ENCODE assay signal across 2 cellular contexts in the genomic region with DNA sequence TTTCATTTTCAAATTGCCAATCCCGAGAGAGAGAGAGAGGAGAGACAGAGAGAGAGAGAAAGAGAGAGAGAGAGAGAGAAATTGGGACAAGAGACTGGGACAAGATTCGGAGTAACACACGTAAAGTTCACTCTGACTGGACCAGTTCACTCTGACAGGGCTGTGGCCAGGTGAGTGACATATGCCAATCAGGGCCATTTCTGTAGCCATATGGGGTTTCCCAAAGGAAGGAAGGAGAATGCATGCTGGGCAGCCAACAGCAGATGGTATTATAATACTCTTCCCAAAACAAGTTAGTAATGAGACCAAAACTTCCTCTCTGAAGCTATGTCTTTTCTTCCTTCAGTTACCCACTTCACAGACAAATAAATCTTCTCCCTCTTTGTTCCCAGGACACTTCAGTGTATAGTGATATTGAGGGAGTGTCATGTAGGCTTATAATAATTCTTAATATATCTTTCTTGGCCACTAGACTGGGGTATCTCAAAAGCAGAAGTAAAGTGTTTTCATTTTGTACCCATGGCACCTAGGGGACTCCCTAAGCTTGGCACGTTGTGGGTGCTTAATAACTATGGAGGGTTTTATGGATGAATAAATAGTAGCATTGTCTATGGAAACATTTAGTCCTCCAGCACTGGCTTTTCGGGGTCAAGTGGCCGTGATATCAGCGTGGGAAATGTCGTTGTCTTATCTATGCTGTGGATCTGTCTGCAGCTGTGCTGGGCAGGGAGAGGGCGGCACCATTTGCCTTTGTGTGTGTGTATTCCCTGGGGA.
TF ChIP-seq lines count a peak whose summit lies in the region.

No MANE protein-coding gene starts in this region.

TF ChIP-seq in SK-N-SH, 30 proteins besides CTCF, POLR2A, EP300 and RAD21 (continued from another document):
- no peak for TF ChIP-seq ZBTB33 (IDR thresholded peaks at IDR 0.05; ENCODE audit: borderline replicate concordance, low read depth)
- no peak for TF ChIP-seq TEAD4 (IDR thresholded peaks at IDR 0.05; ENCODE audit: borderline replicate concordance, insufficient read depth)
- TF ChIP-seq FOXM1 (IDR thresholded peaks at IDR 0.05; ENCODE audit: low read depth): no peak
- no peak for TF ChIP-seq FOSL2 (IDR thresholded peaks at IDR 0.05; ENCODE audit: borderline replicate concordance, low read depth)
- no peak for TF ChIP-seq ELF1 (IDR thresholded peaks at IDR 0.05)
- TF ChIP-seq, protein P1, sequence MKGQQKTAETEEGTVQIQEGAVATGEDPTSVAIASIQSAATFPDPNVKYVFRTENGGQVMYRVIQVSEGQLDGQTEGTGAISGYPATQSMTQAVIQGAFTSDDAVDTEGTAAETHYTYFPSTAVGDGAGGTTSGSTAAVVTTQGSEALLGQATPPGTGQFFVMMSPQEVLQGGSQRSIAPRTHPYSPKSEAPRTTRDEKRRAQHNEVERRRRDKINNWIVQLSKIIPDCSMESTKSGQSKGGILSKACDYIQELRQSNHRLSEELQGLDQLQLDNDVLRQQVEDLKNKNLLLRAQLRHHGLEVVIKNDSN (IDR thresholded peaks at IDR 0.05; ENCODE audit: borderline replicate concordance, low read depth): no peak
- TF ChIP-seq TAF1 (IDR thresholded peaks at IDR 0.05; ENCODE audit: borderline replicate concordance, low read depth, low read length): no peak
- no peak for TF ChIP-seq RFX5 (IDR thresholded peaks at IDR 0.05; ENCODE audit: low read length)

TF ChIP-seq in SK-N-SH treated with all-trans-retinoic acid at 6 μM for 48 hours, 23 proteins besides CTCF, POLR2A, EP300 and RAD21 (continued from another document):
- TF ChIP-seq, protein P2, sequence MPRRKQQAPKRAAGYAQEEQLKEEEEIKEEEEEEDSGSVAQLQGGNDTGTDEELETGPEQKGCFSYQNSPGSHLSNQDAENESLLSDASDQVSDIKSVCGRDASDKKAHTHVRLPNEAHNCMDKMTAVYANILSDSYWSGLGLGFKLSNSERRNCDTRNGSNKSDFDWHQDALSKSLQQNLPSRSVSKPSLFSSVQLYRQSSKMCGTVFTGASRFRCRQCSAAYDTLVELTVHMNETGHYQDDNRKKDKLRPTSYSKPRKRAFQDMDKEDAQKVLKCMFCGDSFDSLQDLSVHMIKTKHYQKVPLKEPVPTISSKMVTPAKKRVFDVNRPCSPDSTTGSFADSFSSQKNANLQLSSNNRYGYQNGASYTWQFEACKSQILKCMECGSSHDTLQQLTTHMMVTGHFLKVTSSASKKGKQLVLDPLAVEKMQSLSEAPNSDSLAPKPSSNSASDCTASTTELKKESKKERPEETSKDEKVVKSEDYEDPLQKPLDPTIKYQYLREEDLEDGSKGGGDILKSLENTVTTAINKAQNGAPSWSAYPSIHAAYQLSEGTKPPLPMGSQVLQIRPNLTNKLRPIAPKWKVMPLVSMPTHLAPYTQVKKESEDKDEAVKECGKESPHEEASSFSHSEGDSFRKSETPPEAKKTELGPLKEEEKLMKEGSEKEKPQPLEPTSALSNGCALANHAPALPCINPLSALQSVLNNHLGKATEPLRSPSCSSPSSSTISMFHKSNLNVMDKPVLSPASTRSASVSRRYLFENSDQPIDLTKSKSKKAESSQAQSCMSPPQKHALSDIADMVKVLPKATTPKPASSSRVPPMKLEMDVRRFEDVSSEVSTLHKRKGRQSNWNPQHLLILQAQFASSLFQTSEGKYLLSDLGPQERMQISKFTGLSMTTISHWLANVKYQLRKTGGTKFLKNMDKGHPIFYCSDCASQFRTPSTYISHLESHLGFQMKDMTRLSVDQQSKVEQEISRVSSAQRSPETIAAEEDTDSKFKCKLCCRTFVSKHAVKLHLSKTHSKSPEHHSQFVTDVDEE (CRISPR knock-in tag; IDR thresholded peaks at IDR 0.05): no peak
- TF ChIP-seq ESRRG (CRISPR knock-in tag; IDR thresholded peaks at IDR 0.05) (no peak), ZFP30 (CRISPR knock-in tag; IDR thresholded peaks at IDR 0.05) (no peak), SNAI2 (CRISPR knock-in tag; IDR thresholded peaks at IDR 0.05) (no peak)
